21 cellular contexts compared by ENCODE assay signal in genomic region chr3:117117188-117117936, GRCh38.
"Had no signal": no experiment of that assay in that cellular context is flagged by ENCODE, and none has a peak within 500 bp of the region (broad histone marks: within the 10 kb centered on the region; RNA-seq: fewer than 3 reads in every experiment).

No MANE protein-coding gene starts in this region.

- H3K4me1 ChIP-seq: breast epithelium, esophagus muscularis mucosa, prostate gland, tibial nerve had no signal

- ATAC-seq: activated CD4-positive, alpha-beta T cell treated with anti-CD3 and anti-CD28 coated beads for 36 hours; activated naive CD4-positive, alpha-beta T cell treated with anti-CD3 and anti-CD28 coated beads, Interleukin-2, amount 50 U/mL, for 72 hours; activated T-helper 17 cell treated with anti-CD3 and anti-CD28 coated beads, Interleukin-2, amount 50 U/mL, for 72 hours; naive thymus-derived CD8-positive, alpha-beta T cell; stimulated activated naive CD8-positive, alpha-beta T cell treated with anti-CD3 and anti-CD28 coated beads, Interleukin-15, amount 100 ng/mL, for 72 hours had no signal

- DNase-seq: activated B cell treated with CpG ODN at 0.5 μM for 24 hours; activated CD4-positive, alpha-beta T cell treated with anti-CD3 and anti-CD28 coated beads for 36 hours; activated CD4-positive, alpha-beta T cell treated with anti-CD3 and anti-CD28 coated beads, Interleukin-2, amount 50 U/mL, for 4 hours; activated CD8-positive, alpha-beta memory T cell treated with anti-CD3 and anti-CD28 coated beads for 24 hours; activated CD8-positive, alpha-beta memory T cell treated with anti-CD3 and anti-CD28 coated beads, Interleukin-2, amount 50 U/mL, for 4 hours; activated T-cell treated with anti-CD3 and anti-CD28 coated beads, Interleukin-2, amount 50 U/mL, for 24 hours; dorsolateral prefrontal cortex; glutamatergic neuron; hippocampal formation; naive thymus-derived CD8-positive, alpha-beta T cell; stimulated activated CD4-positive, alpha-beta T cell treated with anti-CD3 and anti-CD28 coated beads, Interleukin-12 subunit alpha, Interleukin-12 subunit beta, amount 100 ng/mL, for 4 hours; stimulated activated CD4-positive, alpha-beta T cell treated with anti-CD3 and anti-CD28 coated beads, Interleukin-4, amount 100 ng/mL, for 4 hours; stimulated activated naive CD8-positive, alpha-beta T cell treated with anti-CD3 and anti-CD28 coated beads, Interleukin-15, amount 100 ng/mL, for 72 hours; T1000 had no signal

- H3K36me3 Mint-ChIP-seq: activated naive CD4-positive, alpha-beta T cell treated with anti-CD3 and anti-CD28 coated beads, Interleukin-2, amount 50 U/mL, for 72 hours; naive thymus-derived CD8-positive, alpha-beta T cell had no signal

- H3K9me3 ChIP-seq: breast epithelium, esophagus muscularis mucosa, prostate gland, tibial nerve had no signal

- H3K4me3 ChIP-seq: breast epithelium, dorsolateral prefrontal cortex, esophagus muscularis mucosa, prostate gland, tibial nerve had no signal

- H3K27me3 ChIP-seq: breast epithelium, dorsolateral prefrontal cortex, esophagus muscularis mucosa, tibial nerve had no signal

- H3K27ac ChIP-seq: breast epithelium, dorsolateral prefrontal cortex, esophagus muscularis mucosa, prostate gland, tibial nerve had no signal

- H3K27ac Mint-ChIP-seq: activated B cell treated with CpG ODN at 0.5 μM for 24 hours; activated CD4-positive, alpha-beta T cell treated with anti-CD3 and anti-CD28 coated beads for 36 hours; activated naive CD4-positive, alpha-beta T cell treated with anti-CD3 and anti-CD28 coated beads, Interleukin-2, amount 50 U/mL, for 72 hours; activated T-cell treated with anti-CD3 and anti-CD28 coated beads, Interleukin-2, amount 50 U/mL, for 24 hours; activated T-helper 17 cell treated with anti-CD3 and anti-CD28 coated beads, Interleukin-2, amount 50 U/mL, for 72 hours; naive thymus-derived CD8-positive, alpha-beta T cell; stimulated activated naive CD8-positive, alpha-beta T cell treated with anti-CD3 and anti-CD28 coated beads, Interleukin-15, amount 100 ng/mL, for 72 hours had no signal

- H3K4me1 Mint-ChIP-seq: activated B cell treated with CpG ODN at 0.5 μM for 24 hours; activated CD4-positive, alpha-beta T cell treated with anti-CD3 and anti-CD28 coated beads for 36 hours; activated T-helper 17 cell treated with anti-CD3 and anti-CD28 coated beads, Interleukin-2, amount 50 U/mL, for 72 hours; central memory CD8-positive, alpha-beta T cell; naive thymus-derived CD8-positive, alpha-beta T cell; stimulated activated naive CD8-positive, alpha-beta T cell treated with anti-CD3 and anti-CD28 coated beads, Interleukin-15, amount 100 ng/mL, for 72 hours had no signal

- H3K4me3 Mint-ChIP-seq: activated B cell treated with CpG ODN at 0.5 μM for 24 hours; activated CD4-positive, alpha-beta T cell treated with anti-CD3 and anti-CD28 coated beads for 36 hours; activated T-cell treated with anti-CD3 and anti-CD28 coated beads, Interleukin-2, amount 50 U/mL, for 24 hours; activated T-helper 17 cell treated with anti-CD3 and anti-CD28 coated beads, Interleukin-2, amount 50 U/mL, for 72 hours; central memory CD8-positive, alpha-beta T cell; naive thymus-derived CD8-positive, alpha-beta T cell; stimulated activated naive CD8-positive, alpha-beta T cell treated with anti-CD3 and anti-CD28 coated beads, Interleukin-15, amount 100 ng/mL, for 72 hours had no signal

- H3K9me3 Mint-ChIP-seq: activated B cell treated with CpG ODN at 0.5 μM for 24 hours; activated T-cell treated with anti-CD3 and anti-CD28 coated beads, Interleukin-2, amount 50 U/mL, for 24 hours; activated T-helper 17 cell treated with anti-CD3 and anti-CD28 coated beads, Interleukin-2, amount 50 U/mL, for 72 hours had no signal

- H3K27me3 Mint-ChIP-seq: activated B cell treated with CpG ODN at 0.5 μM for 24 hours; activated CD4-positive, alpha-beta T cell treated with anti-CD3 and anti-CD28 coated beads for 36 hours; activated T-cell treated with anti-CD3 and anti-CD28 coated beads, Interleukin-2, amount 50 U/mL, for 24 hours; activated T-helper 17 cell treated with anti-CD3 and anti-CD28 coated beads, Interleukin-2, amount 50 U/mL, for 72 hours; central memory CD8-positive, alpha-beta T cell; naive thymus-derived CD8-positive, alpha-beta T cell; stimulated activated naive CD8-positive, alpha-beta T cell treated with anti-CD3 and anti-CD28 coated beads, Interleukin-15, amount 100 ng/mL, for 72 hours had no signal

- H3K36me3 ChIP-seq: breast epithelium, esophagus muscularis mucosa, prostate gland, tibial nerve had no signal
